Comparison of ENCODE assay signal across 9 cellular contexts in the genomic region with DNA sequence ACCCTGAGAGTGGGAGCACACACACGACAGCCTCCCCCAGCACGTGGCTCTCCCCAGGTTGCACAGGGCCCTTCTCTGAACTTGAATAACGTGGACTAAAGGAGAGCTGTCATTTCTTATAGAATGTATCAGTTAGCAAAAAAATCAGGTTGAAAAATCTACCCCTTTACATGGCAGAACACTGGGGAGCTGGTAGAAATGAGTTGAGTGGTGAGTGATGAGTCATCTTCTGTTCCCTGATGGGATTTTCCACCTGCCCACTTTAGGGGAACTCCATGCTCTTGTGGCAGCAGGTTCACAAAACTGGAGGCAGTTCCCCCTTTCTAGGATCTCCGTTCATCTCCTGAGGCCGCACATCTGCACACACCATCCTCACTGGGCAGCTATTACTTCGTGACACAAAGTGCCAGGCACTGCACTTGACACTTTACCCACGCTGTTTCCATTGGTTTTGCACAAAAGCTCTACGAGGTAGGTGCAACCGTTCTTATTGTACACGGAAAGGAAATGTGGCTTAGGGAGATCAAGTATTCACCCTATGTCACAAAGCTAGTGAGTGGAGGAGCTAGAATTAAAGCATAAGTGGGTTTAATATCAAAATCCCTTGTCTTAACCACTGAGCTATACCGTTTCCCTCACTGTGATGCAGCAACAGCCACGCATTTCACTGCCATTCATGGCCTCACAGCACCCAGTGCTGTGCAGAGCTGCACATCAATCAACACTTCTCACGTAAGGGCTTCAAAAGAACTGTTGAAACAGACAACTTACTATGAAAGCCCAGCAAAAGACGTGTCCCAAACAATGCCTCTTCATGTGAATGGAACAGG.
DNase-seq lines count a peak whose midpoint lies in the region; ATAC-seq, FAIRE-seq and TF ChIP-seq lines count a peak whose summit lies in the region.
"Had no signal": no experiment of that assay in that cellular context is flagged by ENCODE, and none has a peak within 500 bp of the region (broad histone marks: within the 10 kb centered on the region; RNA-seq: fewer than 3 reads in every experiment).

No MANE protein-coding gene starts in this region.

- H3K9me3 ChIP-seq in CD8-positive, alpha-beta memory T cell (ENCODE audit: low read length), result no peaks in the 10 kb centered on the region
- no peaks in the 10 kb centered on the region for H3K9me3 ChIP-seq in astrocyte (ENCODE audit: insufficient read depth, low read depth, low read length)
- no peaks in the 10 kb centered on the region for H3K9me3 ChIP-seq in trophoblast cell (ENCODE audit: insufficient read depth, low read depth, low read length)
- no peaks in the 10 kb centered on the region for H3K9me3 ChIP-seq in tibial artery

- CTCF ChIA-PET in CD8-positive, alpha-beta memory T cell (lab: Charles Lee), result interaction anchor here (1.5 to 10.1 kb wide), 4 partner anchors 11 to 207 kb away, joined by 5 to 67 read pairs (median 10); no protein-coding TSS in a partner anchor

- POLR2A ChIA-PET in CD8-positive, alpha-beta memory T cell (lab: Charles Lee), result no interaction called here

- H3K4me3 ChIP-seq in CD8-positive, alpha-beta memory T cell (ENCODE audit: low read length), result no peak overlapping the region
- no peak overlapping the region for H3K4me3 ChIP-seq in astrocyte (ENCODE audit: insufficient read depth, low read depth, low read length)
- H3K4me3 ChIP-seq in trophoblast cell (ENCODE audit: low read depth, low read length), result no peak overlapping the region
- no peak overlapping the region for H3K4me3 ChIP-seq in tibial artery

- H3K23ac ChIP-seq in trophoblast cell (ENCODE audit: low read length), result no peak overlapping the region

- peaks cover 66% of the 10 kb centered on the region for H3K4me1 ChIP-seq in CD8-positive, alpha-beta memory T cell (ENCODE audit: insufficient read depth, low read length)
- H3K4me1 ChIP-seq in astrocyte (ENCODE audit: insufficient read depth, low read length) (peaks cover 41% of the 10 kb centered on the region), trophoblast cell (ENCODE audit: control insufficient read depth in 1 of 2, insufficient read depth in 2 of 2, low read length in 2 of 2) (peaks cover 11 to 16% of the 10 kb centered on the region in 2 experiments), tibial artery (peaks cover 6 to 60% (median 43%) of the 10 kb centered on the region in 4 donors)

- H3K79me1 ChIP-seq in trophoblast cell (ENCODE audit: low read length), result peaks cover 7% of the 10 kb centered on the region

- DNase-seq in CD8-positive, alpha-beta memory T cell, result peak; percentile 16 to 67 (median 32)
- DNase-seq in NCI-H69 (lab: John Stamatoyannopoulos, UW) (peak; percentile 12), astrocyte (ENCODE audit: low read depth) (no peak), trophoblast cell (peak; percentile 19 to 24), tibial artery (no peak), SKM-1 treated with dmso at 0.1 percent for 144 hours (lab: John Stamatoyannopoulos, UW; ENCODE audit: unreplicated experiment) (no peak)

- H2BK120ac ChIP-seq in trophoblast cell (ENCODE audit: insufficient read depth, low read length, poor library complexity), result no peak overlapping the region

- no peak overlapping the region for H2BK5ac ChIP-seq in trophoblast cell (ENCODE audit: low read depth, low read length, poor library complexity)

- peaks cover 55 to 67% (median 65%) of the 10 kb centered on the region in 3 donors for H3K4me1 Mint-ChIP-seq in CD8-positive, alpha-beta memory T cell
- peaks cover 61% of the 10 kb centered on the region for H3K4me1 Mint-ChIP-seq in astrocyte (ENCODE audit: low read depth, unreplicated experiment)

- H3K27me3 ChIP-seq in CD8-positive, alpha-beta memory T cell (ENCODE audit: insufficient read depth, low read length, poor library complexity, severe bottlenecking), result no peaks in the 10 kb centered on the region
- H3K27me3 ChIP-seq in astrocyte (ENCODE audit: insufficient read depth, low read length), result no peaks in the 10 kb centered on the region
- no peaks in the 10 kb centered on the region for H3K27me3 ChIP-seq in trophoblast cell (ENCODE audit: insufficient read depth, low read length)
- no peaks in the 10 kb centered on the region for H3K27me3 ChIP-seq in tibial artery

- intact Hi-C loops in tibial artery (cut with DNase I; ENCODE audit: low total_unique reads), result no loop called here

- H3K9ac ChIP-seq in astrocyte (ENCODE audit: low read length) (no peak overlapping the region), trophoblast cell (ENCODE audit: low read length) (no peak overlapping the region)

- no peak overlapping the region for H4K91ac ChIP-seq in trophoblast cell (ENCODE audit: low read depth, low read length)

- peaks cover under 1% of the 10 kb centered on the region for H4K20me1 ChIP-seq in astrocyte (ENCODE audit: insufficient read depth, low read length)

- H4K12ac ChIP-seq in trophoblast cell (ENCODE audit: low read depth, low read length), result no peak overlapping the region

- no peak overlapping the region for H2BK12ac ChIP-seq in trophoblast cell (ENCODE audit: low read length)

- H2AK5ac ChIP-seq in trophoblast cell (ENCODE audit: low read length), result no peak overlapping the region

- H3K4me2 ChIP-seq in astrocyte (ENCODE audit: low read length) (no peak overlapping the region), trophoblast cell (ENCODE audit: low read length) (no peak overlapping the region)

- H3K79me2 ChIP-seq in astrocyte (ENCODE audit: insufficient read depth, low read length) (peaks cover 36% of the 10 kb centered on the region), trophoblast cell (ENCODE audit: control insufficient read depth, insufficient read depth, low read length, poor library complexity) (peaks cover 2% of the 10 kb centered on the region)

- peak overlapping the region; percentile 38 to 92 (median 81) for H3K27ac Mint-ChIP-seq in CD8-positive, alpha-beta memory T cell
- peak overlapping the region; percentile 70 for H3K27ac Mint-ChIP-seq in astrocyte (ENCODE audit: unreplicated experiment)

- no peak overlapping the region for H3K14ac ChIP-seq in trophoblast cell (ENCODE audit: low read length)

- no peak overlapping the region for H3K4ac ChIP-seq in trophoblast cell (ENCODE audit: low read depth, low read length)

- H3K9me3 Mint-ChIP-seq in CD8-positive, alpha-beta memory T cell, result no peaks in the 10 kb centered on the region
- H3K9me3 Mint-ChIP-seq in astrocyte (ENCODE audit: unreplicated experiment), result no peaks in the 10 kb centered on the region

- no peak for TF ChIP-seq CTCF in astrocyte (IDR thresholded peaks at IDR 0.05; ENCODE audit: insufficient read depth, low read depth, low read length)
- no peak for TF ChIP-seq CTCF in tibial artery (IDR thresholded peaks at IDR 0.05)

- FAIRE-seq in astrocyte (lab: Jason Lieb, UNC), result no peak
- FAIRE-seq: colon had no signal

- H4K8ac ChIP-seq in trophoblast cell (ENCODE audit: low read depth, low read length), result no peak overlapping the region

- H3K36me3 ChIP-seq in CD8-positive, alpha-beta memory T cell (ENCODE audit: insufficient read depth, low read length), result peaks cover under 1% of the 10 kb centered on the region
- H3K36me3 ChIP-seq in astrocyte (ENCODE audit: insufficient read depth, low read length) (peaks cover 15% of the 10 kb centered on the region), trophoblast cell (ENCODE audit: control insufficient read depth in 1 of 2, insufficient read depth in 2 of 2, low read length in 2 of 2) (peaks cover 12 to 28% of the 10 kb centered on the region in 2 experiments), tibial artery (peaks cover 6 to 22% (median 7%) of the 10 kb centered on the region in 3 donors)

- no peak for ATAC-seq in GM21367 (IDR thresholded peaks at IDR 0.05; ENCODE audit: unreplicated experiment)
- ATAC-seq in GM19351 (IDR thresholded peaks at IDR 0.05; ENCODE audit: unreplicated experiment), result no peak

- H2AFZ ChIP-seq in astrocyte (ENCODE audit: low read depth, low read length) (no peak overlapping the region), trophoblast cell (ENCODE audit: insufficient read depth, low read length, poor library complexity) (no peak overlapping the region)

- peak overlapping the region; percentile 19 for H3K27ac ChIP-seq in CD8-positive, alpha-beta memory T cell (ENCODE audit: low read depth, low read length)
- H3K27ac ChIP-seq in astrocyte (ENCODE audit: low read depth, low read length) (peak overlapping the region; percentile 9), trophoblast cell (ENCODE audit: low read depth, low read length) (no peak overlapping the region), tibial artery (no peak overlapping the region)

- no peaks in the 10 kb centered on the region for H3K27me3 Mint-ChIP-seq in CD8-positive, alpha-beta memory T cell
- no peaks in the 10 kb centered on the region for H3K27me3 Mint-ChIP-seq in astrocyte (ENCODE audit: low read depth, unreplicated experiment)

- no peak overlapping the region for H3K18ac ChIP-seq in trophoblast cell (ENCODE audit: low read length)

- peak overlapping the region in 5 of 7 donors; percentile 6 to 42 (median 27) for H3K4me3 Mint-ChIP-seq in CD8-positive, alpha-beta memory T cell
- H3K4me3 Mint-ChIP-seq in astrocyte (ENCODE audit: unreplicated experiment), result peak overlapping the region; percentile 20

- no CpG with 5 or more reads among the region's 14 CpGs for WGBS in trophoblast cell (ENCODE audit: extremely low coverage, insufficient coverage, insufficient read length)

- H3K36me3 Mint-ChIP-seq in CD8-positive, alpha-beta memory T cell, result peaks cover 0 to 54% (median 16%) of the 10 kb centered on the region in 3 donors
- H3K36me3 Mint-ChIP-seq in astrocyte (ENCODE audit: low read depth, unreplicated experiment), result peaks cover 16% of the 10 kb centered on the region

Comparison
In these comparisons a context has a peak if more than half of its experiments do, and no peak if none do; other contexts are left out.
1. DNase-seq: peak in CD8-positive, alpha-beta memory T cell (5 of 5), NCI-H69 (single experiment) and trophoblast cell (2 of 2); none in astrocyte (single experiment), tibial artery (0 of 2) and SKM-1 treated with dmso at 0.1 percent for 144 hours (single experiment).
2. H3K27ac ChIP-seq: peak in CD8-positive, alpha-beta memory T cell (single experiment) and astrocyte (single experiment); none in trophoblast cell (single experiment) and tibial artery (0 of 2).